ENCODE assay signal across 17 cellular contexts in genomic region chr21:36835383-36835795, GRCh38.
DNase-seq lines count a peak whose midpoint lies in the region; ATAC-seq and TF ChIP-seq lines count a peak whose summit lies in the region.
"Had no signal": no experiment of that assay in that cellular context is flagged by ENCODE, and none has a peak within 500 bp of the region (broad histone marks: within the 10 kb centered on the region; RNA-seq: fewer than 3 reads in every experiment).

No MANE protein-coding gene starts in this region.

- intact Hi-C loops in Right ventricle myocardium superior (cut with DNase I) = no loop called here
- intact Hi-C loops in cardiac septum (cut with DNase I) = loop anchor here (5.0 kb wide), 1 partner anchor 43 kb away; no protein-coding TSS in a partner anchor
- intact Hi-C loops in left ventricle myocardium inferior (cut with micrococcal nuclease) = no loop called here
- intact Hi-C loops in esophagus muscularis mucosa (cut with DNase I) = no loop called here
- intact Hi-C loops in posterior cingulate gyrus (cut with DNase I) = no loop called here

- peaks cover 18% of the 10 kb centered on the region for H3K4me1 ChIP-seq in left ventricle myocardium inferior
- H3K4me1 ChIP-seq in esophagus muscularis mucosa = peaks cover 0 to 5% (median 0%) of the 10 kb centered on the region in 4 donors

- no peaks in the 10 kb centered on the region for H3K9me3 ChIP-seq in left ventricle myocardium inferior (replicated peaks)
- H3K9me3 ChIP-seq in esophagus muscularis mucosa = no peaks in the 10 kb centered on the region
- H3K9me3 ChIP-seq: tibial artery had no signal

- ATAC-seq in Right ventricle myocardium superior (ENCODE audit: poor library complexity) (peak; percentile 96), HG02798 (IDR thresholded peaks at IDR 0.05; ENCODE audit: poor library complexity, unreplicated experiment) (no peak)
- ATAC-seq: T-cell had no signal

- H3K4me3 ChIP-seq in left ventricle myocardium inferior = no peak overlapping the region
- H3K4me3 ChIP-seq in esophagus muscularis mucosa = no peak overlapping the region
- H3K4me3 ChIP-seq: coronary artery, tibial artery had no signal

- no peak overlapping the region for H3K27ac ChIP-seq in left ventricle myocardium inferior (replicated peaks)
- H3K27ac ChIP-seq in esophagus muscularis mucosa (replicated peaks in 1 of 4) = no peak overlapping the region
- H3K27ac ChIP-seq: coronary artery, tibial artery had no signal

- TF ChIP-seq POLR2A in esophagus muscularis mucosa (IDR thresholded peaks at IDR 0.05; ENCODE audit: low read depth) = no peak

- H3K36me3 ChIP-seq in left ventricle myocardium inferior (no peaks in the 10 kb centered on the region), esophagus muscularis mucosa (no peaks in the 10 kb centered on the region)
- H3K36me3 ChIP-seq: tibial artery had no signal

- TF ChIP-seq CTCF in left ventricle myocardium inferior (IDR thresholded peaks at IDR 0.05; ENCODE audit: borderline replicate concordance) (no peak), esophagus muscularis mucosa (IDR thresholded peaks at IDR 0.05) (no peak), GM13976 (IDR thresholded peaks at IDR 0.05; ENCODE audit: borderline replicate concordance, control extremely low read depth, extremely low read depth, insufficient read depth, missing control alignments) (no peak)

- DNase-seq in Right ventricle myocardium superior (no peak), cardiac septum (ENCODE audit: low spot score) (no peak), SHP77 treated with DMSO at 0.1 percent for 48 hours (lab: John Stamatoyannopoulos, UW) (peak; percentile 9), left ventricle myocardium inferior (peak; percentile 48), esophagus muscularis mucosa (ENCODE audit: extremely low spot score) (no peak), GM13976 (ENCODE audit: low spot score) (no peak), posterior cingulate gyrus (no peak)
- DNase-seq: activated CD4-positive, alpha-beta T cell treated with anti-CD3 and anti-CD28 coated beads for 4 hours; activated T-cell treated with anti-CD3 and anti-CD28 coated beads, Interleukin-2, amount 50 U/mL, for 48 hours; AML-193; DMS53; immature natural killer cell; NCI-H2107; T-cell; tibial artery had no signal

- H3K27me3 ChIP-seq in left ventricle myocardium inferior (ENCODE audit: low read depth) = no peaks in the 10 kb centered on the region
- no peaks in the 10 kb centered on the region for H3K27me3 ChIP-seq in esophagus muscularis mucosa
- H3K27me3 ChIP-seq: tibial artery had no signal

- TF ChIP-seq EP300 in esophagus muscularis mucosa (IDR thresholded peaks at IDR 0.05) = no peak

- 11% methylated on average over 1 of the region's 1 CpG for WGBS in esophagus muscularis mucosa

- in situ Hi-C loops in GM13976 (cut with MboI; ENCODE audit: low sequenced_read_pairs, unreplicated experiment) = no loop called here

Comparison
In these comparisons a context has a peak if more than half of its experiments do, and no peak if none do; other contexts are left out.
1. DNase-seq: peak in SHP77 treated with DMSO at 0.1 percent for 48 hours (single experiment) and left ventricle myocardium inferior (single experiment); none in Right ventricle myocardium superior (single experiment), cardiac septum (single experiment), esophagus muscularis mucosa (single experiment), GM13976 (single experiment) and posterior cingulate gyrus (0 of 10).